ENCODE assay signal across 12 cellular contexts in genomic region chr5:149423287-149424268, GRCh38. TPM values are rescaled to one million over a fixed set of nuclear protein-coding genes. Genes with fewer than 3 reads are reported as not detected.
DNase-seq lines count a peak whose midpoint lies in the region; ATAC-seq and TF ChIP-seq lines count a peak whose summit lies in the region.
"Had no signal": no experiment of that assay in that cellular context is flagged by ENCODE, and none has a peak within 500 bp of the region (broad histone marks: within the 10 kb centered on the region; RNA-seq: fewer than 3 reads in every experiment).

No MANE protein-coding gene starts in this region.

- H3K9me3 Mint-ChIP-seq in activated CD8-positive, alpha-beta T cell treated with anti-CD3 and anti-CD28 coated beads, Interleukin-2, amount 10 ng/mL, durations not matched to agents 7 days and 5 days (ENCODE audit: insufficient read depth): no peaks in the 10 kb centered on the region

- peaks cover 4% of the 10 kb centered on the region for H3K27me3 Mint-ChIP-seq in activated CD8-positive, alpha-beta T cell treated with anti-CD3 and anti-CD28 coated beads, Interleukin-2, amount 10 ng/mL, durations not matched to agents 7 days and 5 days (ENCODE audit: low read depth)

- peaks cover 50 to 74% (median 61%) of the 10 kb centered on the region in 10 experiments for H3K4me1 ChIP-seq in BLaER1 treated with 17β-estradiol and CSF1 and Interleukin-3, amounts not matched to agents 10 nM and 100 nM
- H3K4me1 ChIP-seq in left ventricle myocardium inferior (peaks cover 98% of the 10 kb centered on the region), ovary (ENCODE audit: insufficient read depth) (peaks cover 38% of the 10 kb centered on the region), Karpas-422 (ENCODE audit: low read length) (peaks cover 6% of the 10 kb centered on the region; the same call in 1 of the 2 replicates)

- CTCF ChIA-PET in activated CD8-positive, alpha-beta T cell treated with anti-CD3 and anti-CD28 coated beads, Interleukin-2, amount 10 ng/mL, durations not matched to agents 7 days and 5 days (lab: Charles Lee): interaction anchor here (1.1 to 5.6 kb wide), 4 partner anchors 11 to 56 kb away, joined by 3 to 32 read pairs (median 4); no protein-coding TSS in a partner anchor

- no peak overlapping the region for H3K27ac Mint-ChIP-seq in activated CD8-positive, alpha-beta T cell treated with anti-CD3 and anti-CD28 coated beads, Interleukin-2, amount 10 ng/mL, durations not matched to agents 7 days and 5 days

- ATAC-seq in GM21723 (IDR thresholded peaks at IDR 0.05; ENCODE audit: unreplicated experiment): no peak
- no peak for ATAC-seq in activated CD8-positive, alpha-beta T cell treated with anti-CD3 and anti-CD28 coated beads, Interleukin-2, amount 10 ng/mL, durations not matched to agents 7 days and 5 days

- peak overlapping the region; percentile 74 to 97 (median 90) for H3K4me2 ChIP-seq in BLaER1 treated with 17β-estradiol and CSF1 and Interleukin-3, amounts not matched to agents 10 nM and 100 nM
- no peak overlapping the region for H3K4me2 ChIP-seq in Karpas-422 (ENCODE audit: low read depth, low read length, poor library complexity, severe bottlenecking)

- H3K9ac ChIP-seq in BLaER1 treated with 17β-estradiol and CSF1 and Interleukin-3, amounts not matched to agents 10 nM and 100 nM: peak overlapping the region in 10 of 11 experiments; percentile 30 to 67 (median 58); a peak in 16 of 22 replicates
- H3K9ac ChIP-seq in Karpas-422 (ENCODE audit: low read length): no peak overlapping the region

- H4K20me1 ChIP-seq in BLaER1 treated with 17β-estradiol and CSF1 and Interleukin-3, amounts not matched to agents 10 nM and 100 nM: no peaks in the 10 kb centered on the region
- no peaks in the 10 kb centered on the region for H4K20me1 ChIP-seq in Karpas-422 (ENCODE audit: insufficient read depth, low read depth, low read length)

- 9 to 21% (median 12%) methylated on average over 13 of the region's 13 CpGs for WGBS in ovary, 3 donors

- in situ Hi-C loops in astrocyte of the spinal cord (cut with HindIII; ENCODE audit: low sequenced_read_pairs): no loop called here

- intact Hi-C loops in left ventricle myocardium inferior (cut with micrococcal nuclease): loop anchor here (5.0 kb wide), 1 partner anchor 36 kb away; no protein-coding TSS in a partner anchor
- intact Hi-C loops in ovary (cut with DNase I): loop anchor here in 1 of 4 donors (5.0 kb wide), 1 partner anchor 41 kb away; no protein-coding TSS in a partner anchor

- H3K9me2 ChIP-seq in Karpas-422 (replicated peaks; ENCODE audit: insufficient read depth, low read length): no peaks in the 10 kb centered on the region

- no peak for TF ChIP-seq POLR2A in ovary (IDR thresholded peaks at IDR 0.05)

- no peak for TF ChIP-seq CTCF in astrocyte of the spinal cord (IDR thresholded peaks at IDR 0.05; ENCODE audit: low read depth, low read length)
- no peak for TF ChIP-seq CTCF in left ventricle myocardium inferior (IDR thresholded peaks at IDR 0.05; ENCODE audit: borderline replicate concordance)
- no peak for TF ChIP-seq CTCF in ovary (IDR thresholded peaks at IDR 0.05)

- H3K9me3 ChIP-seq in BLaER1 treated with 17β-estradiol and CSF1 and Interleukin-3, amounts not matched to agents 10 nM and 100 nM (replicated peaks in 1 of 11): no peaks in the 10 kb centered on the region
- H3K9me3 ChIP-seq in left ventricle myocardium inferior (replicated peaks) (no peaks in the 10 kb centered on the region), ovary (no peaks in the 10 kb centered on the region), Karpas-422 (ENCODE audit: low read length) (no peaks in the 10 kb centered on the region)

- H3K27me3 ChIP-seq in BLaER1 treated with 17β-estradiol and CSF1 and Interleukin-3, amounts not matched to agents 10 nM and 100 nM: no peaks in the 10 kb centered on the region
- H3K27me3 ChIP-seq in left ventricle myocardium inferior (ENCODE audit: low read depth) (no peaks in the 10 kb centered on the region), ovary (no peaks in the 10 kb centered on the region), Karpas-422 (ENCODE audit: low read length) (no peaks in the 10 kb centered on the region)

- DNase-seq in astrocyte of the spinal cord (ENCODE audit: low read depth, low spot score): peak; percentile 77
- peak; percentile 57 for DNase-seq in left ventricle myocardium inferior
- peak; percentile 40 to 67 (median 61) for DNase-seq in ovary
- DNase-seq in Karpas-422: no peak
- DNase-seq in NCI-H69 (lab: John Stamatoyannopoulos, UW): no peak
- no peak for DNase-seq in activated CD8-positive, alpha-beta T cell treated with anti-CD3 and anti-CD28 coated beads, Interleukin-2, amount 10 ng/mL, durations not matched to agents 7 days and 5 days
- DNase-seq: effector CD4-positive, alpha-beta T cell; T-helper 1 cell had no signal

- H3K4me1 Mint-ChIP-seq in activated CD8-positive, alpha-beta T cell treated with anti-CD3 and anti-CD28 coated beads, Interleukin-2, amount 10 ng/mL, durations not matched to agents 7 days and 5 days (ENCODE audit: low read depth): peaks cover 9% of the 10 kb centered on the region

- no peaks in the 10 kb centered on the region for H3K79me2 ChIP-seq in Karpas-422 (ENCODE audit: low read length)

- no peak overlapping the region for H3K4me3 Mint-ChIP-seq in activated CD8-positive, alpha-beta T cell treated with anti-CD3 and anti-CD28 coated beads, Interleukin-2, amount 10 ng/mL, durations not matched to agents 7 days and 5 days

- no peak for TF ChIP-seq EP300 in ovary (IDR thresholded peaks at IDR 0.05)

- H3K27ac ChIP-seq in BLaER1 treated with 17β-estradiol and CSF1 and Interleukin-3, amounts not matched to agents 10 nM and 100 nM: peak overlapping the region in 9 of 11 experiments; percentile 39 to 78 (median 66); a peak in 16 of 22 replicates
- H3K27ac ChIP-seq in left ventricle myocardium inferior (replicated peaks) (peak overlapping the region; percentile 95), ovary (peak overlapping the region; percentile 28 to 79), Karpas-422 (ENCODE audit: low read length) (no peak overlapping the region)

- H3K4me3 ChIP-seq in BLaER1 treated with 17β-estradiol and CSF1 and Interleukin-3, amounts not matched to agents 10 nM and 100 nM: peak overlapping the region in 1 of 10 experiments; percentile 31; a peak in 2 of 20 replicates
- H3K4me3 ChIP-seq in astrocyte of the spinal cord (ENCODE audit: low read depth, low read length) (peak overlapping the region; percentile 9), left ventricle myocardium inferior (peak overlapping the region; percentile 67), ovary (no peak overlapping the region), Karpas-422 (ENCODE audit: low read length) (no peak overlapping the region)

- H3K36me3 ChIP-seq in BLaER1 treated with 17β-estradiol and CSF1 and Interleukin-3, amounts not matched to agents 10 nM and 100 nM: no peaks in the 10 kb centered on the region
- H3K36me3 ChIP-seq in left ventricle myocardium inferior (peaks cover 35% of the 10 kb centered on the region), ovary (no peaks in the 10 kb centered on the region), Karpas-422 (ENCODE audit: insufficient read depth, low read length) (no peaks in the 10 kb centered on the region)

- no peaks in the 10 kb centered on the region for H3K36me3 Mint-ChIP-seq in activated CD8-positive, alpha-beta T cell treated with anti-CD3 and anti-CD28 coated beads, Interleukin-2, amount 10 ng/mL, durations not matched to agents 7 days and 5 days (ENCODE audit: low read depth)

- POLR2A ChIA-PET in activated CD8-positive, alpha-beta T cell treated with anti-CD3 and anti-CD28 coated beads, Interleukin-2, amount 10 ng/mL, durations not matched to agents 7 days and 5 days (lab: Charles Lee): no interaction called here

- no peak overlapping the region for H2AFZ ChIP-seq in Karpas-422 (ENCODE audit: low read length)

RNA-seq across cellular contexts. Expression of gene IL17B, which starts 44.5 kb away (rescaled TPM):
- total RNA-seq in left ventricle myocardium inferior (not detected), ovary (under 1 TPM in 2 of 7 donors, not detected in 5; 0.47 to 0.54 TPM)
- 1 to 10 TPM in 1 of 2 donors, not detected in 1; 1.7 TPM for polyA plus RNA-seq in ovary
- total RNA-seq in Karpas-422 (2014; rRNA removed; shearing (Covaris generic); ENCODE audit: low replicate concordance): not detected in 2 replicates
- not detected for total RNA-seq in activated CD8-positive, alpha-beta T cell treated with anti-CD3 and anti-CD28 coated beads, Interleukin-2, amount 10 ng/mL, durations not matched to agents 7 days and 5 days
- total RNA-seq: HT-29, kidney epithelial cell had no signal

Comparison
In these comparisons a context has a peak if more than half of its experiments do, and no peak if none do; other contexts are left out.
1. H3K4me3 ChIP-seq: peak in astrocyte of the spinal cord (single experiment) and left ventricle myocardium inferior (single experiment); none in ovary (single experiment) and Karpas-422 (single experiment).
2. DNase-seq: peak in astrocyte of the spinal cord (single experiment), left ventricle myocardium inferior (single experiment) and ovary (5 of 5); none in Karpas-422 (single experiment), NCI-H69 (single experiment) and activated CD8-positive, alpha-beta T cell treated with anti-CD3 and anti-CD28 coated beads, Interleukin-2, amount 10 ng/mL, durations not matched to agents 7 days and 5 days (single experiment).